ENCODE assay signal across 20 cellular contexts in the genomic region with DNA sequence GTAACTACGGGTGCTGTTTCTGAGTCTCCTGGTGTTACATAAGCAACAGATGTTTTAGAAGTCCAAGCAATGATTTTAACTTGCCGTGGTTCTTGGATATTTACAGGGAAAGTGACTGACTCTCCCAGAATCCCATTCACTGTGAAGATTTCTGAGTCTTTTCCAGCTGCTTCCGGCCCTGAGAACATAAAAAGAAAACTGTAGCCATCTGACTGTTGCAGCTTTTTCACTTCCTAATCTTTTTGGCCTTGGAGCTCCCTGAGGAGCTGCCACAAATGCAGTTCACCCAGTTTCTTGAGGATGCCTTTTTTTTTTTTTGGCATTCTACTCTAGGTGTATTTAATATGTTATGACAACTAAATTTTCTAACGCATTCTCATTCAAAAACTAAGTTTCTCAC. TPM values are rescaled to one million over a fixed set of nuclear protein-coding genes. Genes with fewer than 3 reads are reported as not detected.
DNase-seq lines count a peak whose midpoint lies in the region; ATAC-seq and TF ChIP-seq lines count a peak whose summit lies in the region.
"Had no signal": no experiment of that assay in that cellular context is flagged by ENCODE, and none has a peak within 500 bp of the region (broad histone marks: within the 10 kb centered on the region; RNA-seq: fewer than 3 reads in every experiment).

No MANE protein-coding gene starts in this region.

- H3K27me3 ChIP-seq in OCI-LY3 (ENCODE audit: low read depth, low read length): no peaks in the 10 kb centered on the region
- no peaks in the 10 kb centered on the region for H3K27me3 ChIP-seq in body of pancreas

- H4K20me1 ChIP-seq in OCI-LY3 (ENCODE audit: insufficient read depth, low read length): no peaks in the 10 kb centered on the region

- H3K9me3 Mint-ChIP-seq in activated naive CD4-positive, alpha-beta T cell treated with anti-CD3 and anti-CD28 coated beads, Interleukin-2, amount 50 U/mL, for 24 hours: peaks cover 6% of the 10 kb centered on the region
- peaks cover 14 to 15% of the 10 kb centered on the region in 2 donors for H3K9me3 Mint-ChIP-seq in stimulated activated naive CD8-positive, alpha-beta T cell treated with anti-CD3 and anti-CD28 coated beads, Interleukin-15, amount 100 ng/mL, for 72 hours

- no peak for DNase-seq in activated naive CD4-positive, alpha-beta T cell (lab: John Stamatoyannopoulos, UW)
- peak; percentile 22 to 63 (median 56) for DNase-seq in body of pancreas
- no peak for DNase-seq in stimulated activated naive CD8-positive, alpha-beta T cell treated with anti-CD3 and anti-CD28 coated beads, Interleukin-15, amount 100 ng/mL, for 72 hours
- no peak for DNase-seq in HCEC 1CT
- DNase-seq in NCI-H510A (lab: John Stamatoyannopoulos, UW): no peak
- no peak for DNase-seq in NCI-H2171 treated with DMSO at 0.1 percent for 48 hours (lab: John Stamatoyannopoulos, UW)
- DNase-seq: Calu3, cortex of kidney, mammary epithelial cell, NCI-H2029 treated with DMSO at 0.1 percent for 48 hours, NCI-H524 treated with DMSO at 0.1 percent for 48 hours, PC-3, psoas muscle had no signal

- H2AFZ ChIP-seq in OCI-LY3 (ENCODE audit: low read depth, low read length): 0 out of 2 replicates have a peak overlapping the region, but pooled peaks have one; percentile 22

- H3K27ac Mint-ChIP-seq in activated naive CD4-positive, alpha-beta T cell treated with anti-CD3 and anti-CD28 coated beads, Interleukin-2, amount 50 U/mL, for 24 hours: peak overlapping the region; percentile 90
- H3K27ac Mint-ChIP-seq in stimulated activated naive CD8-positive, alpha-beta T cell treated with anti-CD3 and anti-CD28 coated beads, Interleukin-15, amount 100 ng/mL, for 72 hours: peak overlapping the region; percentile 87 to 92
- H3K27ac Mint-ChIP-seq: nephron had no signal

- H3K4me3 Mint-ChIP-seq in activated naive CD4-positive, alpha-beta T cell treated with anti-CD3 and anti-CD28 coated beads, Interleukin-2, amount 50 U/mL, for 24 hours: no peak overlapping the region
- H3K4me3 Mint-ChIP-seq in stimulated activated naive CD8-positive, alpha-beta T cell treated with anti-CD3 and anti-CD28 coated beads, Interleukin-15, amount 100 ng/mL, for 72 hours: peak overlapping the region in 1 of 2 donors; percentile 32
- H3K4me3 Mint-ChIP-seq: nephron had no signal

- H3K36me3 ChIP-seq in OCI-LY3 (replicated peaks; ENCODE audit: low read depth, low read length): no peaks in the 10 kb centered on the region
- no peaks in the 10 kb centered on the region for H3K36me3 ChIP-seq in body of pancreas (replicated peaks in 1 of 2; ENCODE audit: insufficient read depth in 1 of 2, low read depth in 2 of 2)
- H3K36me3 ChIP-seq: HAP-1 had no signal

- TF ChIP-seq POLR2A in body of pancreas (IDR thresholded peaks at IDR 0.05): no peak

- peaks cover 8% of the 10 kb centered on the region for H3K4me1 ChIP-seq in OCI-LY3 (ENCODE audit: low read length)
- H3K4me1 ChIP-seq in body of pancreas: peaks cover 10% of the 10 kb centered on the region
- H3K4me1 ChIP-seq: HAP-1, psoas muscle had no signal

- no peak overlapping the region for H3K9ac ChIP-seq in OCI-LY3 (ENCODE audit: low read length)

- no peaks in the 10 kb centered on the region for H3K27me3 Mint-ChIP-seq in activated naive CD4-positive, alpha-beta T cell treated with anti-CD3 and anti-CD28 coated beads, Interleukin-2, amount 50 U/mL, for 24 hours
- no peaks in the 10 kb centered on the region for H3K27me3 Mint-ChIP-seq in stimulated activated naive CD8-positive, alpha-beta T cell treated with anti-CD3 and anti-CD28 coated beads, Interleukin-15, amount 100 ng/mL, for 72 hours

- H3K4me3 ChIP-seq in OCI-LY3 (ENCODE audit: low read length) (no peak overlapping the region), body of pancreas (no peak overlapping the region)
- H3K4me3 ChIP-seq: HAP-1, psoas muscle had no signal

- H3K4me1 Mint-ChIP-seq in activated naive CD4-positive, alpha-beta T cell treated with anti-CD3 and anti-CD28 coated beads, Interleukin-2, amount 50 U/mL, for 24 hours: peaks cover 94% of the 10 kb centered on the region
- peaks cover 80% of the 10 kb centered on the region for H3K4me1 Mint-ChIP-seq in stimulated activated naive CD8-positive, alpha-beta T cell treated with anti-CD3 and anti-CD28 coated beads, Interleukin-15, amount 100 ng/mL, for 72 hours
- H3K4me1 Mint-ChIP-seq: nephron had no signal

- intact Hi-C loops in body of pancreas (cut with DNase I): no loop called here

- TF ChIP-seq CTCF in OCI-LY3 (IDR thresholded peaks at IDR 0.05; ENCODE audit: low read depth, low read length) (no peak), body of pancreas (IDR thresholded peaks at IDR 0.05) (no peak)

- H3K27ac ChIP-seq in OCI-LY3 (ENCODE audit: low read length) (no peak overlapping the region), body of pancreas (peak overlapping the region; percentile 52 to 67 (median 58))
- H3K27ac ChIP-seq: psoas muscle had no signal

- peak; percentile 70 for ATAC-seq in body of pancreas
- ATAC-seq in stimulated activated naive CD8-positive, alpha-beta T cell treated with anti-CD3 and anti-CD28 coated beads, Interleukin-15, amount 100 ng/mL, for 72 hours: no peak
- ATAC-seq: PC-3, psoas muscle had no signal

- 28 to 52% methylated on average over 4 of the region's 4 CpGs for WGBS in body of pancreas, 2 donors

- no peaks in the 10 kb centered on the region for H3K79me2 ChIP-seq in OCI-LY3 (ENCODE audit: low read length)

- H3K4me2 ChIP-seq in OCI-LY3 (ENCODE audit: low read length): peak overlapping the region; percentile 27

- peaks cover 29% of the 10 kb centered on the region for H3K36me3 Mint-ChIP-seq in activated naive CD4-positive, alpha-beta T cell treated with anti-CD3 and anti-CD28 coated beads, Interleukin-2, amount 50 U/mL, for 24 hours

- H3K9me3 ChIP-seq in OCI-LY3 (ENCODE audit: insufficient read depth, low read length) (peaks cover 4% of the 10 kb centered on the region), body of pancreas (no peaks in the 10 kb centered on the region)
- H3K9me3 ChIP-seq: HAP-1 had no signal

RNA-seq across cellular contexts. Expression of gene CD84, which starts 13.7 kb away (rescaled TPM):
- total RNA-seq in body of pancreas: 1 to 10 TPM; 3.0 to 7.0 TPM
- total RNA-seq: Calu3, epithelial cell of proximal tubule, HT1080, mammary epithelial cell, PC-3, SK-MEL-5 had no signal

RNA-seq across cellular contexts. Expression of gene SLAMF6, which starts 42.5 kb away (rescaled TPM):
- under 1 TPM; 0.52 to 0.99 TPM for total RNA-seq in body of pancreas
- total RNA-seq: Calu3, epithelial cell of proximal tubule, HT1080, mammary epithelial cell, PC-3, SK-MEL-5 had no signal

Comparison
In these comparisons a context has a peak if more than half of its experiments do, and no peak if none do; other contexts are left out.
1. DNase-seq: peak in body of pancreas (4 of 4); none in activated naive CD4-positive, alpha-beta T cell (0 of 4), stimulated activated naive CD8-positive, alpha-beta T cell treated with anti-CD3 and anti-CD28 coated beads, Interleukin-15, amount 100 ng/mL, for 72 hours (0 of 2), HCEC 1CT (single experiment), NCI-H510A (single experiment) and NCI-H2171 treated with DMSO at 0.1 percent for 48 hours (single experiment).